34 cellular contexts compared by ENCODE assay signal in genomic region chr7:25196132-25196896, GRCh38. TPM values are rescaled to one million over a fixed set of nuclear protein-coding genes. Genes with fewer than 3 reads are reported as not detected.
DNase-seq lines count a peak whose midpoint lies in the region; TF ChIP-seq lines count a peak whose summit lies in the region.
"Had no signal": no experiment of that assay in that cellular context is flagged by ENCODE, and none has a peak within 500 bp of the region (broad histone marks: within the 10 kb centered on the region; RNA-seq: fewer than 3 reads in every experiment).

No MANE protein-coding gene starts in this region.

- no peaks in the 10 kb centered on the region for H3K79me2 ChIP-seq in PC-9 (ENCODE audit: low read depth)

- peaks cover 23% of the 10 kb centered on the region for H3K27me3 ChIP-seq in PC-9 (ENCODE audit: insufficient read depth, low read depth)
- H3K27me3 ChIP-seq: adrenal gland, gastrocnemius medialis, upper lobe of left lung had no signal

- no peak overlapping the region for H2AFZ ChIP-seq in PC-9
- H2AFZ ChIP-seq: GM23338 had no signal

- no peaks in the 10 kb centered on the region for H3K9me2 ChIP-seq in PC-9 (ENCODE audit: insufficient read depth)

- CTCF ChIA-PET in PC-9 (lab: Charles Lee) = no interaction called here
- CTCF ChIA-PET in activated CD4-positive, alpha-beta memory T cell treated with anti-CD3 and anti-CD28 coated beads, Interleukin-2, amount 10 ng/mL, durations not matched to agents 7 days and 5 days (lab: Charles Lee) = interaction anchor here (1.2 kb wide), 1 partner anchor 16 kb away, joined by 3 read pairs; a partner anchor contains a TSS

- H4K20me1 ChIP-seq in PC-9 (ENCODE audit: insufficient read depth) = no peaks in the 10 kb centered on the region

- H3K27me3 Mint-ChIP-seq in activated CD4-positive, alpha-beta memory T cell treated with anti-CD3 and anti-CD28 coated beads, Interleukin-2, amount 10 ng/mL, durations not matched to agents 7 days and 5 days = peaks cover 9% of the 10 kb centered on the region

- no peaks in the 10 kb centered on the region for H3K9me3 ChIP-seq in PC-9 (ENCODE audit: insufficient read depth, low read depth)
- H3K9me3 ChIP-seq: adrenal gland, gastrocnemius medialis, upper lobe of left lung had no signal

- H3K4me3 ChIP-seq in PC-9 (no peak overlapping the region), fibroblast of pulmonary artery (replicated peaks; ENCODE audit: low read depth, low read length) (no peak overlapping the region)
- H3K4me3 ChIP-seq: adrenal gland, gastrocnemius medialis, GM12878, GM23338, upper lobe of left lung had no signal

- no peak overlapping the region for H3K27ac ChIP-seq in PC-9
- H3K27ac ChIP-seq: adrenal gland, gastrocnemius medialis, HL-60, upper lobe of left lung had no signal

- H3K4me2 ChIP-seq in PC-9 = peak overlapping the region; percentile 5; the same call in 1 of the 2 replicates
- H3K4me2 ChIP-seq: GM23338 had no signal

- H3K9me3 Mint-ChIP-seq in activated CD4-positive, alpha-beta memory T cell treated with anti-CD3 and anti-CD28 coated beads, Interleukin-2, amount 10 ng/mL, durations not matched to agents 7 days and 5 days = no peaks in the 10 kb centered on the region
- H3K9me3 Mint-ChIP-seq: activated CD4-positive, alpha-beta T cell treated with anti-CD3 and anti-CD28 coated beads, Interleukin-2, amount 10 ng/mL, durations not matched to agents 7 days and 5 days; CD4-positive, CD25-positive, alpha-beta regulatory T cell; HFFc6; T-helper 2 cell treated with Interferon-gamma antibody and Interleukin-4, amounts not matched to agents 5 μg/mL and 100 μg/mL, for 36 hours had no signal

- H3K4me3 Mint-ChIP-seq in activated CD4-positive, alpha-beta memory T cell treated with anti-CD3 and anti-CD28 coated beads, Interleukin-2, amount 10 ng/mL, durations not matched to agents 7 days and 5 days = no peak overlapping the region
- H3K4me3 Mint-ChIP-seq: activated CD4-positive, alpha-beta T cell treated with anti-CD3 and anti-CD28 coated beads, Interleukin-2, amount 10 ng/mL, durations not matched to agents 7 days and 5 days; activated CD8-positive, alpha-beta memory T cell treated with anti-CD3 and anti-CD28 coated beads, Interleukin-2, amount 10 ng/mL, durations not matched to agents 7 days and 5 days; CD4-positive, CD25-positive, alpha-beta regulatory T cell; GM23338; HFFc6; immature natural killer cell; naive thymus-derived CD8-positive, alpha-beta T cell; T-helper 2 cell treated with Interferon-gamma antibody and Interleukin-4, amounts not matched to agents 5 μg/mL and 100 μg/mL, for 36 hours had no signal

- H3K36me3 ChIP-seq in PC-9 (ENCODE audit: low read depth) = no peaks in the 10 kb centered on the region
- H3K36me3 ChIP-seq: adrenal gland, gastrocnemius medialis, upper lobe of left lung had no signal

- peak in 1 of 2 experiments; percentile 46 for DNase-seq in PC-9
- DNase-seq in fibroblast of pulmonary artery (ENCODE audit: low read depth) = peak; percentile 74
- peak; percentile 62 for DNase-seq in mucosa of gallbladder (ENCODE audit: low spot score)
- DNase-seq in activated naive CD4-positive, alpha-beta T cell treated with anti-CD3 and anti-CD28 coated beads, Interleukin-2, amount 50 U/mL, for 16 hours = no peak
- no peak for DNase-seq in activated CD4-positive, alpha-beta memory T cell treated with anti-CD3 and anti-CD28 coated beads, Interleukin-2, amount 10 ng/mL, durations not matched to agents 7 days and 5 days
- no peak for DNase-seq in stimulated activated CD4-positive, alpha-beta T cell treated with anti-CD3 and anti-CD28 coated beads, Interleukin-12 subunit alpha, Interleukin-12 subunit beta, amount 100 ng/mL, for 4 hours
- DNase-seq in NCI-H226 = no peak
- DNase-seq: activated CD4-positive, alpha-beta T cell treated with anti-CD3 and anti-CD28 coated beads, Interleukin-2, amount 10 ng/mL, durations not matched to agents 7 days and 5 days; activated CD8-positive, alpha-beta memory T cell treated with anti-CD3 and anti-CD28 coated beads, Interleukin-2, amount 10 ng/mL, durations not matched to agents 7 days and 5 days; activated naive CD4-positive, alpha-beta T cell treated with Interleukin-2 at 50 U/mL for 16 hours; CD4-positive, CD25-positive, alpha-beta regulatory T cell; effector memory CD4-positive, alpha-beta T cell; EL; gastrocnemius medialis; HFFc6; immature natural killer cell; naive thymus-derived CD8-positive, alpha-beta T cell; NCI-H1092; NCI-H1694 treated with DMSO at 0.1 percent for 48 hours; NCI-H524; nucleus accumbens; SHP77; stimulated activated CD4-positive, alpha-beta T cell treated with anti-CD3 and anti-CD28 coated beads, Interleukin-1b, Interleukin-23, amount 100 ng/mL, for 48 hours; stimulated activated CD8-positive, alpha-beta memory T cell treated with anti-CD3 and anti-CD28 coated beads, Interleukin-4, amount 100 ng/mL, for 48 hours; upper lobe of left lung had no signal

- intact Hi-C loops in PC-9 (cut with micrococcal nuclease; ENCODE audit: unreplicated experiment) = no loop called here

- H3K4me1 ChIP-seq in PC-9 (replicated peaks; ENCODE audit: insufficient read depth) = peaks cover 10% of the 10 kb centered on the region; the same call in 1 of the 2 replicates
- H3K4me1 ChIP-seq: adrenal gland, gastrocnemius medialis, upper lobe of left lung had no signal

- no peaks in the 10 kb centered on the region for H3K4me1 Mint-ChIP-seq in activated CD4-positive, alpha-beta memory T cell treated with anti-CD3 and anti-CD28 coated beads, Interleukin-2, amount 10 ng/mL, durations not matched to agents 7 days and 5 days
- H3K4me1 Mint-ChIP-seq: activated CD4-positive, alpha-beta T cell treated with anti-CD3 and anti-CD28 coated beads, Interleukin-2, amount 10 ng/mL, durations not matched to agents 7 days and 5 days; activated CD8-positive, alpha-beta memory T cell treated with anti-CD3 and anti-CD28 coated beads, Interleukin-2, amount 10 ng/mL, durations not matched to agents 7 days and 5 days; CD4-positive, CD25-positive, alpha-beta regulatory T cell; GM23338; immature natural killer cell; naive thymus-derived CD8-positive, alpha-beta T cell had no signal

- TF ChIP-seq CTCF in PC-9 (conservative IDR thresholded peaks at IDR 0.05) (no peak), fibroblast of pulmonary artery (IDR thresholded peaks at IDR 0.05; ENCODE audit: low read length, missing control alignments) (no peak)

- no peaks in the 10 kb centered on the region for H3F3A ChIP-seq in PC-9 (ENCODE audit: insufficient read depth, low read depth)

- POLR2A ChIA-PET in PC-9 (lab: Charles Lee; ENCODE audit: unreplicated experiment) = no interaction called here
- POLR2A ChIA-PET in activated CD4-positive, alpha-beta memory T cell treated with anti-CD3 and anti-CD28 coated beads, Interleukin-2, amount 10 ng/mL, durations not matched to agents 7 days and 5 days (lab: Charles Lee) = no interaction called here

- no peak overlapping the region for H3K27ac Mint-ChIP-seq in activated CD4-positive, alpha-beta memory T cell treated with anti-CD3 and anti-CD28 coated beads, Interleukin-2, amount 10 ng/mL, durations not matched to agents 7 days and 5 days
- H3K27ac Mint-ChIP-seq: activated CD4-positive, alpha-beta T cell treated with anti-CD3 and anti-CD28 coated beads, Interleukin-2, amount 10 ng/mL, durations not matched to agents 7 days and 5 days; activated CD8-positive, alpha-beta memory T cell treated with anti-CD3 and anti-CD28 coated beads, Interleukin-2, amount 10 ng/mL, durations not matched to agents 7 days and 5 days; CD4-positive, CD25-positive, alpha-beta regulatory T cell; GM23338; HFFc6; immature natural killer cell; naive thymus-derived CD8-positive, alpha-beta T cell; T-helper 2 cell treated with Interferon-gamma antibody and Interleukin-4, amounts not matched to agents 5 μg/mL and 100 μg/mL, for 36 hours had no signal

- BruUV-seq in PC-9 (replicated peaks; lab: Mats Ljungman, UMichigan) = no TSS peak

- no peaks in the 10 kb centered on the region for H3K36me3 Mint-ChIP-seq in activated CD4-positive, alpha-beta memory T cell treated with anti-CD3 and anti-CD28 coated beads, Interleukin-2, amount 10 ng/mL, durations not matched to agents 7 days and 5 days (ENCODE audit: low read depth)
- H3K36me3 Mint-ChIP-seq: activated CD8-positive, alpha-beta memory T cell treated with anti-CD3 and anti-CD28 coated beads, Interleukin-2, amount 10 ng/mL, durations not matched to agents 7 days and 5 days; CD4-positive, CD25-positive, alpha-beta regulatory T cell had no signal

RNA-seq across cellular contexts. Expression of gene NPVF, which starts 32.0 kb away (rescaled TPM):
- total RNA-seq in PC-9 (2021) (not detected in 2 replicates), mucosa of gallbladder (not detected)
- not detected for total RNA-seq in activated CD4-positive, alpha-beta memory T cell treated with anti-CD3 and anti-CD28 coated beads, Interleukin-2, amount 10 ng/mL, durations not matched to agents 7 days and 5 days
- total RNA-seq: activated CD4-positive, alpha-beta T cell treated with anti-CD3 and anti-CD28 coated beads, Interleukin-2, amount 10 ng/mL, durations not matched to agents 7 days and 5 days; activated CD8-positive, alpha-beta memory T cell treated with anti-CD3 and anti-CD28 coated beads, Interleukin-2, amount 10 ng/mL, durations not matched to agents 7 days and 5 days; adrenal gland; CD4-positive, CD25-positive, alpha-beta regulatory T cell; chondrocyte; gastrocnemius medialis; GM12878; GM23338; HFFc6; LHCN-M2; mesenteric fat pad; naive thymus-derived CD8-positive, alpha-beta T cell; pulmonary artery endothelial cell; upper lobe of left lung had no signal

Comparison
In these comparisons a context has a peak if more than half of its experiments do, and no peak if none do; other contexts are left out.
1. DNase-seq: peak in fibroblast of pulmonary artery (single experiment) and mucosa of gallbladder (single experiment); none in activated naive CD4-positive, alpha-beta T cell treated with anti-CD3 and anti-CD28 coated beads, Interleukin-2, amount 50 U/mL, for 16 hours (single experiment), activated CD4-positive, alpha-beta memory T cell treated with anti-CD3 and anti-CD28 coated beads, Interleukin-2, amount 10 ng/mL, durations not matched to agents 7 days and 5 days (single experiment), stimulated activated CD4-positive, alpha-beta T cell treated with anti-CD3 and anti-CD28 coated beads, Interleukin-12 subunit alpha, Interleukin-12 subunit beta, amount 100 ng/mL, for 4 hours (single experiment) and NCI-H226 (single experiment).